9 cellular contexts compared by ENCODE assay signal in genomic region chr6:31727717-31728671, GRCh38. TPM values are rescaled to one million over a fixed set of nuclear protein-coding genes. Genes with fewer than 3 reads are reported as not detected.
DNase-seq lines count a peak whose midpoint lies in the region; ATAC-seq and TF ChIP-seq lines count a peak whose summit lies in the region.
"Had no signal": no experiment of that assay in that cellular context is flagged by ENCODE, and none has a peak within 500 bp of the region (broad histone marks: within the 10 kb centered on the region; RNA-seq: fewer than 3 reads in every experiment).

No MANE protein-coding gene starts in this region.

- H3K4me1 ChIP-seq in gastroesophageal sphincter (peaks cover 0 to 55% (median 20%) of the 10 kb centered on the region in 3 donors), smooth muscle cell (ENCODE audit: low read depth) (peaks cover 12% of the 10 kb centered on the region)

- in situ Hi-C loops in GM18951 (cut with MboI; ENCODE audit: low sequenced_read_pairs, unreplicated experiment): no loop called here

- 47 to 100% methylated on average over 1 to 8 of the region's 41 CpGs for WGBS in gastroesophageal sphincter (ENCODE audit: low coverage in 1 of 2), 2 donors
- 95% methylated on average over 40 of the region's 41 CpGs for WGBS in smooth muscle cell (ENCODE audit: low lambda C conversion rate)

- H3K36me3 ChIP-seq in gastroesophageal sphincter (peaks cover 0 to 59% of the 10 kb centered on the region in 2 donors), smooth muscle cell (ENCODE audit: low read depth) (no peaks in the 10 kb centered on the region)

- H3K27me3 ChIP-seq in gastroesophageal sphincter: no peaks in the 10 kb centered on the region
- no peaks in the 10 kb centered on the region for H3K27me3 ChIP-seq in smooth muscle cell (ENCODE audit: low read depth)

- peak overlapping the region; percentile 95 for H3K4me2 ChIP-seq in smooth muscle cell

- H3K4me3 ChIP-seq in gastroesophageal sphincter (peak overlapping the region; percentile 80 to 92), smooth muscle cell (no peak overlapping the region)

- DNase-seq in SKM-1 (lab: John Stamatoyannopoulos, UW; ENCODE audit: unreplicated experiment): peak; percentile 90
- DNase-seq in smooth muscle cell (lab: John Stamatoyannopoulos, UW; ENCODE audit: unreplicated experiment): no peak
- no peak for DNase-seq in activated CD4-positive, CD25-positive, alpha-beta regulatory T cell (lab: John Stamatoyannopoulos, UW)
- no peak for DNase-seq in UCSD-AML1 (lab: John Stamatoyannopoulos, UW; ENCODE audit: unreplicated experiment)

- no peak overlapping the region for H3K9ac ChIP-seq in smooth muscle cell (ENCODE audit: low read depth)

- H4K20me1 ChIP-seq in smooth muscle cell (ENCODE audit: low read depth): peaks cover 36% of the 10 kb centered on the region

- TF ChIP-seq POLR2A in GM18951 (IDR thresholded peaks at IDR 0.05; ENCODE audit: extremely low read depth, insufficient read depth, insufficient read length): peak; percentile 22
- no peak for TF ChIP-seq POLR2A in gastroesophageal sphincter (IDR thresholded peaks at IDR 0.05)

- H3F3A ChIP-seq in smooth muscle cell (ENCODE audit: low read depth): peaks cover 36% of the 10 kb centered on the region

- peak overlapping the region; percentile 8 to 99 (median 96) for H3K27ac ChIP-seq in gastroesophageal sphincter
- H3K27ac ChIP-seq in smooth muscle cell (ENCODE audit: low read depth): no peak overlapping the region
- H3K27ac ChIP-seq: SK-N-MC had no signal

- TF ChIP-seq CTCF in gastroesophageal sphincter (IDR thresholded peaks at IDR 0.05) (no peak), smooth muscle cell (IDR thresholded peaks at IDR 0.05; ENCODE audit: borderline replicate concordance, insufficient read depth, poor library complexity, severe bottlenecking) (no peak)

- H2AFZ ChIP-seq in smooth muscle cell (ENCODE audit: low read depth): no peak overlapping the region

- peaks cover 14% of the 10 kb centered on the region for H3K79me2 ChIP-seq in smooth muscle cell (ENCODE audit: low read depth)

- ATAC-seq in gastroesophageal sphincter (no peak), GM19397 (IDR thresholded peaks at IDR 0.05; ENCODE audit: unreplicated experiment) (no peak)

- no peaks in the 10 kb centered on the region for H3K9me3 ChIP-seq in gastroesophageal sphincter
- H3K9me3 ChIP-seq in smooth muscle cell (replicated peaks; ENCODE audit: low read depth): no peaks in the 10 kb centered on the region

- TF ChIP-seq EP300 in gastroesophageal sphincter (IDR thresholded peaks at IDR 0.05): no peak

RNA-seq across cellular contexts. Expression of gene DDAH2, which starts 1.1 kb away (rescaled TPM):
- total RNA-seq in gastroesophageal sphincter (100 to 1,000 TPM in 2 of 4 donors, 10 to 100 TPM in 2; 75.6 to 127 (median 99.0) TPM), smooth muscle cell (62.9 and 104 TPM in 2 replicates)
- polyA plus RNA-seq in smooth muscle cell: 122 and 134 TPM in 2 replicates

RNA-seq across cellular contexts. Expression of gene MPIG6B, which starts 4.8 kb away (rescaled TPM):
- total RNA-seq in gastroesophageal sphincter (under 1 TPM in 1 of 4 donors, not detected in 3; 0.54 TPM), smooth muscle cell (0.09 TPM in 1 of 2 replicates, not detected in the other)
- polyA plus RNA-seq in smooth muscle cell: 1.1 TPM in 1 of 2 replicates, not detected in the other
- total RNA-seq: glomerular endothelial cell had no signal

RNA-seq across cellular contexts. Expression of gene LY6G6C, which starts 6.4 kb away (rescaled TPM):
- total RNA-seq in gastroesophageal sphincter: not detected
- total RNA-seq in smooth muscle cell: 3.8 and 5.2 TPM in 2 replicates
- polyA plus RNA-seq in smooth muscle cell: 3.9 and 7.2 TPM in 2 replicates
- total RNA-seq: glomerular endothelial cell had no signal

RNA-seq across cellular contexts. Expression of gene CLIC1, which starts 8.3 kb away (rescaled TPM):
- total RNA-seq in gastroesophageal sphincter (100 to 1,000 TPM; 191 to 427 (median 276) TPM), smooth muscle cell (373 and 417 TPM in 2 replicates)
- polyA plus RNA-seq in smooth muscle cell: 610 and 628 TPM in 2 replicates

RNA-seq across cellular contexts. Expression of gene MSH5, which starts 11.8 kb away (rescaled TPM):
- total RNA-seq in gastroesophageal sphincter (10 to 100 TPM in 1 of 4 donors, 1 to 10 TPM in 3; 1.9 to 12.7 (median 6.7) TPM), smooth muscle cell (10.6 and 15.4 TPM in 2 replicates)
- 4.7 and 10.5 TPM in 2 replicates for polyA plus RNA-seq in smooth muscle cell
